In the genomic region with DNA sequence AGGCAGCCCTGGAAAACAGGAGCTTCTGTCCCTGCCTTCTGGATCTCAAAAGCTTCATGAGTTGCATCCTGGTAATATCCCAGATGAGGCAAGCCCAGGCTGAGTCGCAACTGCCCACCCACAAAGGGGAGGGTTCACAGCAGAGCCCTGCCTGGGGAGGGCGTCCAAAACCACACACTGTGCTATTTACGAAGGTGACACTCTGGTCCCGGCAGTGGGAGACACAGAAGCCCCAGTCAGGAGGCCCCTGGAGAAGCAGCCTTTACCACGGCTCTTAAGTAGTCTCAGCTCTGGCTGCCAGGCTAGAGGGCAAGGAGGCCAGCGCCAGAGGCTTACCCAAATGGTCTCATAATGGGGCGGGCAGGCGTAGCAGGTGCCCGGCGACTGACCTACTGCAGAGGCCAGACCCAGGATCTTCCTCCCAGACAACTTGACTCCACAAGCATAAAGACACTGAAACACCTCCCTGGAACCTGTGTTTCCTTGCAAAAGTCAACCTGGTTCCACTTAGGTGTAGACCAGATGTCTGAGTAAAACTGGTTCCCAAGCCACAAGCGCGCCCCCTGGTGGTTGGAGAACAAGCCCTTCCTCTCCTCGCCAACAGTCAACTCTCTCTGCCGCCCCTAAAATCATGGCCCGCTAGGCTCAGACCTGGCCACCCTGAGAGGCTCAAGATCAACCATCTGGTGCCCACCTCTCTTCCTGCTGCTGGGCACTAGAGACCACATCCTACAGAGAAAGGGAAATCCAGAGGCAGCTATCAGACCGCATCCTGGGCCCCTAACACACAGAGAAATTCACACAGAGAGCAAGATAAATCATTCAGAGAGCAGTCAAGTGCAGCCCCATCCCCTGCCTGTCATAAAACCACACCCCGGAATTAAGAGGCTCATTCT, we compare ENCODE assay signal across 8 cellular contexts. TPM values are rescaled to one million over a fixed set of nuclear protein-coding genes. Genes with fewer than 3 reads are reported as not detected.
DNase-seq lines count a peak whose midpoint lies in the region; ATAC-seq and TF ChIP-seq lines count a peak whose summit lies in the region.

No MANE protein-coding gene starts in this region.

- ATAC-seq in HG02981 (IDR thresholded peaks at IDR 0.05; ENCODE audit: unreplicated experiment) (peak; percentile 30), HG03442 (IDR thresholded peaks at IDR 0.05; ENCODE audit: unreplicated experiment) (no peak)
- peak; percentile 58 for ATAC-seq in activated T-helper 17 cell treated with anti-CD3 and anti-CD28 coated beads, Interleukin-2, amount 50 U/mL, for 72 hours (replicated peaks)

- peaks cover 7% of the 10 kb centered on the region; the same call in 1 of the 2 replicates for H3K79me2 ChIP-seq in OCI-LY7 (ENCODE audit: insufficient read depth, low read depth, low read length)
- H3K79me2 ChIP-seq in osteoblast (ENCODE audit: insufficient read depth, low read length), result peaks cover 4% of the 10 kb centered on the region

- DNase-seq in DMS53 treated with DMSO at 0.1 percent for 48 hours (lab: John Stamatoyannopoulos, UW; ENCODE audit: unreplicated experiment), result peak; percentile 21
- peak; percentile 75 for DNase-seq in OCI-LY7 (ENCODE audit: low spot score)
- peak; percentile 54 for DNase-seq in foreskin melanocyte
- DNase-seq in osteoblast (ENCODE audit: insufficient read length, low spot score, missing footprints), result peak; percentile 92
- DNase-seq in testis, result peak; percentile 81

- H3K36me3 ChIP-seq in OCI-LY7 (ENCODE audit: insufficient read depth, low read length), result 0 out of 2 replicates have a peak, but pooled peaks cover 13% of the 10 kb centered on the region
- peaks cover 2% of the 10 kb centered on the region for H3K36me3 ChIP-seq in osteoblast (ENCODE audit: insufficient read depth, low read length)
- no peaks in the 10 kb centered on the region for H3K36me3 ChIP-seq in testis (ENCODE audit: low read depth, missing control alignments)

- H3K27ac ChIP-seq in OCI-LY7 (ENCODE audit: low read depth, low read length, poor library complexity, severe bottlenecking) (no peak overlapping the region), osteoblast (ENCODE audit: low read depth, low read length) (no peak overlapping the region), testis (no peak overlapping the region)

- WGBS in testis, 2 donors, result 64 to 72% methylated on average over 13 to 17 of the region's 17 CpGs

- no TSS peak for BruUV-seq in OCI-LY7 (replicated peaks; lab: Mats Ljungman, UMichigan)

- H4K20me1 ChIP-seq in OCI-LY7 (ENCODE audit: insufficient read depth, low read length), result peaks cover 5% of the 10 kb centered on the region; the same call in 1 of the 2 replicates
- peaks cover 36% of the 10 kb centered on the region for H4K20me1 ChIP-seq in osteoblast (ENCODE audit: insufficient read depth, low read length)

- POLR2A ChIA-PET in OCI-LY7 (lab: Charles Lee), result interaction anchor here (0.6 kb wide), 1 partner anchor 1392 kb away, joined by 3 read pairs; no protein-coding TSS in a partner anchor

- TF ChIP-seq CTCF in OCI-LY7 (conservative IDR thresholded peaks at IDR 0.05; ENCODE audit: low read length) (peak; percentile 95), osteoblast (IDR thresholded peaks at IDR 0.05; ENCODE audit: extremely low read depth, low read depth, low read length) (peak; percentile 78), testis (IDR thresholded peaks at IDR 0.05) (peak; percentile 50 to 76 (median 58))

- peaks cover 20% of the 10 kb centered on the region for H3K4me1 Mint-ChIP-seq in activated T-helper 17 cell treated with anti-CD3 and anti-CD28 coated beads, Interleukin-2, amount 50 U/mL, for 72 hours

- no peak for TF ChIP-seq POLR2A in testis (IDR thresholded peaks at IDR 0.05)

- H2AFZ ChIP-seq in OCI-LY7 (ENCODE audit: low read length) (no peak overlapping the region), osteoblast (ENCODE audit: low read length) (no peak overlapping the region)

- H3K27me3 Mint-ChIP-seq in activated T-helper 17 cell treated with anti-CD3 and anti-CD28 coated beads, Interleukin-2, amount 50 U/mL, for 72 hours, result peaks cover 4% of the 10 kb centered on the region

- CTCF ChIA-PET in OCI-LY7 (lab: Charles Lee; ENCODE audit: unreplicated experiment), result no interaction called here

- H3K4me3 ChIP-seq in OCI-LY7 (ENCODE audit: low read depth, low read length, poor library complexity, severe bottlenecking), result no peak overlapping the region
- H3K4me3 ChIP-seq in osteoblast (ENCODE audit: insufficient read depth, low read length), result no peak overlapping the region
- no peak overlapping the region for H3K4me3 ChIP-seq in testis

- no peaks in the 10 kb centered on the region for H3K9me3 ChIP-seq in OCI-LY7 (ENCODE audit: low read length)
- no peaks in the 10 kb centered on the region for H3K9me3 ChIP-seq in osteoblast (ENCODE audit: low read depth, low read length)
- H3K9me3 ChIP-seq in testis, result no peaks in the 10 kb centered on the region

- H3K4me1 ChIP-seq in OCI-LY7 (ENCODE audit: insufficient read depth, low read length, poor library complexity, severe bottlenecking), result peaks cover 12% of the 10 kb centered on the region
- H3K4me1 ChIP-seq in osteoblast (ENCODE audit: insufficient read depth, low read length), result peaks cover 23% of the 10 kb centered on the region
- H3K4me1 ChIP-seq in testis, result peaks cover 43% of the 10 kb centered on the region

- H3K4me3 Mint-ChIP-seq in activated T-helper 17 cell treated with anti-CD3 and anti-CD28 coated beads, Interleukin-2, amount 50 U/mL, for 72 hours, result no peak overlapping the region

- no peaks in the 10 kb centered on the region for H3K9me3 Mint-ChIP-seq in activated T-helper 17 cell treated with anti-CD3 and anti-CD28 coated beads, Interleukin-2, amount 50 U/mL, for 72 hours

- H3K36me3 Mint-ChIP-seq in activated T-helper 17 cell treated with anti-CD3 and anti-CD28 coated beads, Interleukin-2, amount 50 U/mL, for 72 hours (ENCODE audit: low read depth), result peaks cover under 1% of the 10 kb centered on the region

- H3K27ac Mint-ChIP-seq in activated T-helper 17 cell treated with anti-CD3 and anti-CD28 coated beads, Interleukin-2, amount 50 U/mL, for 72 hours, result no peak overlapping the region

- H3K4me2 ChIP-seq in OCI-LY7 (ENCODE audit: low read length) (peak overlapping the region; percentile 39; the same call in 1 of the 2 replicates), osteoblast (ENCODE audit: insufficient read depth, low read length) (no peak overlapping the region)

- H3K27me3 ChIP-seq in osteoblast (ENCODE audit: insufficient read depth, low read length), result no peaks in the 10 kb centered on the region
- no peaks in the 10 kb centered on the region for H3K27me3 ChIP-seq in testis

- no peaks in the 10 kb centered on the region for H3K9me2 ChIP-seq in OCI-LY7 (ENCODE audit: insufficient read depth, low read length)

- intact Hi-C loops in OCI-LY7 (cut with micrococcal nuclease; ENCODE audit: unreplicated experiment), result loop anchor here (2.0 to 10.0 kb wide), 3 partner anchors 261 to 609 kb away; no protein-coding TSS in a partner anchor
- intact Hi-C loops in testis (cut with DNase I; ENCODE audit: low total_unique reads), result loop anchor here (10.0 kb wide), 1 partner anchor 261 kb away; no protein-coding TSS in a partner anchor

RNA-seq across cellular contexts. Expression of gene AXIN2, which starts 5.2 kb away (rescaled TPM):
- total RNA-seq in OCI-LY7 (2014; rRNA removed; shearing (Covaris generic)), result 5.2 and 8.5 TPM in 2 replicates
- total RNA-seq in OCI-LY7 (2022) (8.2 and 8.5 TPM in 2 replicates), osteoblast (2.9 and 5.1 TPM in 2 replicates), testis (10 to 100 TPM; 20.2 to 26.3 TPM)
- 1 to 10 TPM in 1 of 2 donors, under 1 TPM in 1; 0.71 to 1.5 TPM for total RNA-seq in activated T-helper 17 cell treated with anti-CD3 and anti-CD28 coated beads, Interleukin-2, amount 50 U/mL, for 72 hours
- 18.1 TPM for polyA plus RNA-seq in testis (ENCODE audit: insufficient read depth, low read depth, low replicate concordance)

Comparison
In these comparisons a context has a peak if more than half of its experiments do, and no peak if none do; other contexts are left out.
1. DNase-seq: peak in every context shown above with its lines; median percentile 92 in osteoblast; 81 in testis; 75 in OCI-LY7; 54 in foreskin melanocyte; 21 in DMS53 treated with DMSO at 0.1 percent for 48 hours.